In genomic region chr13:27826379-27827353, GRCh38 we compare ENCODE assay signal across 8 cellular contexts. TPM values are rescaled to one million over a fixed set of nuclear protein-coding genes. Genes with fewer than 3 reads are reported as not detected.
DNase-seq lines count a peak whose midpoint lies in the region; ATAC-seq and TF ChIP-seq lines count a peak whose summit lies in the region.

No MANE protein-coding gene starts in this region.

- no peaks in the 10 kb centered on the region for H3K9me2 ChIP-seq in PC-9 (ENCODE audit: insufficient read depth)

- H3K4me1 Mint-ChIP-seq in nephron: no peaks in the 10 kb centered on the region
- peaks cover 21% of the 10 kb centered on the region for H3K4me1 Mint-ChIP-seq in stimulated activated memory B cell treated with anti-CD40 and anti-IgM and Interleukin-4, amounts not matched to agents 10 μg/mL and 1 μg/mL and 100 μg/mL, for 72 hours

- peaks cover 99% of the 10 kb centered on the region for H3K27me3 Mint-ChIP-seq in nephron (ENCODE audit: low read depth)
- H3K27me3 Mint-ChIP-seq in stimulated activated memory B cell treated with anti-CD40 and anti-IgM and Interleukin-4, amounts not matched to agents 10 μg/mL and 1 μg/mL and 100 μg/mL, for 72 hours: peaks cover 87% of the 10 kb centered on the region

- no TSS peak for BruUV-seq in PC-9 (replicated peaks; lab: Mats Ljungman, UMichigan)

- POLR2A ChIA-PET in PC-9 (lab: Charles Lee; ENCODE audit: unreplicated experiment): no interaction called here

- peak overlapping the region; percentile 45 for H3K4me3 ChIP-seq in Jurkat, Clone E6-1 (ENCODE audit: low read length)
- H3K4me3 ChIP-seq in PC-9: peak overlapping the region; percentile 41; the same call in 1 of the 2 replicates

- TF ChIP-seq CTCF in PC-9 (conservative IDR thresholded peaks at IDR 0.05) (peak; percentile 97), nephron (IDR thresholded peaks at IDR 0.05; ENCODE audit: unreplicated experiment in 3 of 3) (peak; percentile 93 to 96 (median 95))

- CTCF ChIA-PET in PC-9 (lab: Charles Lee): interaction anchor here (0.6 to 1.5 kb wide), 12 partner anchors 158 to 880 kb away, joined by 3 to 15 read pairs (median 4); no protein-coding TSS in a partner anchor

- H3K79me2 ChIP-seq in PC-9 (ENCODE audit: low read depth): no peaks in the 10 kb centered on the region

- H3K27me3 ChIP-seq in PC-9 (ENCODE audit: insufficient read depth, low read depth): peaks cover 40% of the 10 kb centered on the region

- H3K4me2 ChIP-seq in PC-9: peak overlapping the region; percentile 76

- peak; percentile 82 for DNase-seq in Daoy (ENCODE audit: low read depth)
- DNase-seq in Jurkat, Clone E6-1 (ENCODE audit: low read depth, low spot score): peak; percentile 72
- DNase-seq in PC-9: peak; percentile 53 to 66
- peak; percentile 40 for DNase-seq in activated T-helper 1 cell treated with Interleukin-2 at 50 U/mL for 16 hours (ENCODE audit: low read depth)
- DNase-seq in fibroblast of peridontal ligament (ENCODE audit: extremely low read depth): peak; percentile 86

- H3K36me3 Mint-ChIP-seq in nephron (ENCODE audit: low read depth): no peaks in the 10 kb centered on the region
- H3K36me3 Mint-ChIP-seq in stimulated activated memory B cell treated with anti-CD40 and anti-IgM and Interleukin-4, amounts not matched to agents 10 μg/mL and 1 μg/mL and 100 μg/mL, for 72 hours: no peaks in the 10 kb centered on the region

- no peaks in the 10 kb centered on the region for H3K9me3 ChIP-seq in PC-9 (ENCODE audit: insufficient read depth, low read depth)

- H3K27ac Mint-ChIP-seq in nephron: no peak overlapping the region
- no peak overlapping the region for H3K27ac Mint-ChIP-seq in stimulated activated memory B cell treated with anti-CD40 and anti-IgM and Interleukin-4, amounts not matched to agents 10 μg/mL and 1 μg/mL and 100 μg/mL, for 72 hours

- peak overlapping the region; percentile 53 to 68 (median 67) for H3K4me3 Mint-ChIP-seq in nephron
- no peak overlapping the region for H3K4me3 Mint-ChIP-seq in stimulated activated memory B cell treated with anti-CD40 and anti-IgM and Interleukin-4, amounts not matched to agents 10 μg/mL and 1 μg/mL and 100 μg/mL, for 72 hours

- H2AFZ ChIP-seq in PC-9: peak overlapping the region; percentile 65; the same call in 1 of the 2 replicates

- H3K36me3 ChIP-seq in PC-9 (ENCODE audit: low read depth): no peaks in the 10 kb centered on the region

- H3K4me1 ChIP-seq in PC-9 (replicated peaks; ENCODE audit: insufficient read depth): 0 out of 2 replicates have a peak, but pooled peaks cover 3% of the 10 kb centered on the region

- no peak overlapping the region for H3K27ac ChIP-seq in PC-9

- no peaks in the 10 kb centered on the region for H4K20me1 ChIP-seq in PC-9 (ENCODE audit: insufficient read depth)

- H3K9me3 Mint-ChIP-seq in nephron: no peaks in the 10 kb centered on the region
- H3K9me3 Mint-ChIP-seq in stimulated activated memory B cell treated with anti-CD40 and anti-IgM and Interleukin-4, amounts not matched to agents 10 μg/mL and 1 μg/mL and 100 μg/mL, for 72 hours: no peaks in the 10 kb centered on the region

- peak; percentile 70 for ATAC-seq in stimulated activated memory B cell treated with anti-CD40 and anti-IgM and Interleukin-4, amounts not matched to agents 10 μg/mL and 1 μg/mL and 100 μg/mL, for 72 hours
- no peak for ATAC-seq in GM18517 (IDR thresholded peaks at IDR 0.05; ENCODE audit: unreplicated experiment)

- intact Hi-C loops in PC-9 (cut with micrococcal nuclease; ENCODE audit: unreplicated experiment): loop anchor here (1.0 kb wide), 3 partner anchors 293 to 452 kb away; no protein-coding TSS in a partner anchor

- no peaks in the 10 kb centered on the region for H3F3A ChIP-seq in PC-9 (ENCODE audit: insufficient read depth, low read depth)

RNA-seq across cellular contexts. Expression of gene GSX1, which starts 34.4 kb away (rescaled TPM):
- not detected in 2 replicates for total RNA-seq in Daoy (2014; rRNA removed; shearing (Covaris generic))
- polyA plus RNA-seq in Jurkat, Clone E6-1 (2012; ENCODE audit: insufficient read depth, insufficient read length): not detected
- not detected in 2 replicates for total RNA-seq in PC-9 (2021)
